8 cellular contexts compared by ENCODE assay signal in the genomic region with DNA sequence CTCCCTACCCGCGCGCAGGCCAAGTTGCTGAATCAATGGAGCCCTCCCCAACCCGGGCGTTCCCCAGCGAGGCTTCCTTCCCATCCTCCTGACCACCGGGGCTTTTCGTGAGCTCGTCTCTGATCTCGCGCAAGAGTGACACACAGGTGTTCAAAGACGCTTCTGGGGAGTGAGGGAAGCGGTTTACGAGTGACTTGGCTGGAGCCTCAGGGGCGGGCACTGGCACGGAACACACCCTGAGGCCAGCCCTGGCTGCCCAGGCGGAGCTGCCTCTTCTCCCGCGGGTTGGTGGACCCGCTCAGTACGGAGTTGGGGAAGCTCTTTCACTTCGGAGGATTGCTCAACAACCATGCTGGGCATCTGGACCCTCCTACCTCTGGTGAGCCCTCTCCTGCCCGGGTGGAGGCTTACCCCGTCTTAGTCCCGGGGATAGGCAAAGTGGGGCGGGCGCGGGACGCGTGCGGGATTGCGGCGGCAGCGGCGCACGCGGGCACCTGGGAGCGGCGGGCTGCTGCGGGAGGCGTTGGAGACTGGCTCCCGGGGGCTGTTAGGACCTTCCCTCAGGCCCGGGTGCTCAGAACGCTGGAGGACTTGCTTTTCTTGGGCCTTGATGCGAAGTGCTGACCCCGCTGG. TPM values are rescaled to one million over a fixed set of nuclear protein-coding genes. Genes with fewer than 3 reads are reported as not detected.
DNase-seq lines count a peak whose midpoint lies in the region; ATAC-seq and TF ChIP-seq lines count a peak whose summit lies in the region.

FAS (plus strand) TSS at position 271 of the 633 bp plus-strand sequence; CDS start at position 350, 79 bp downstream.

- CTCF ChIA-PET in HEK293T (lab: Yijun Ruan, JAX), result interaction anchor here (1.1 to 4.0 kb wide), 2 partner anchors 57 to 155 kb away, joined by 6 to 24 read pairs; no protein-coding TSS in a partner anchor

- TF ChIP-seq POLR2A in NB4 (IDR thresholded peaks at IDR 0.05; ENCODE audit: extremely low read depth, insufficient read length), result peak; percentile 55

- POLR2A ChIA-PET in HEK293T (lab: Yijun Ruan, JAX), result interaction anchor here (0.6 to 1.6 kb wide), 7 partner anchors 8 to 217 kb away, joined by 3 to 4 read pairs (median 3); no protein-coding TSS in a partner anchor

- DNase-seq in GM12865 (ENCODE audit: low read depth) (peak; percentile 94), HEK293T (ENCODE audit: extremely low spot score) (peak; percentile 32), NB4 (ENCODE audit: low read depth) (peak; percentile 91), dorsolateral prefrontal cortex (peak in 7 of 10 donors; percentile 16 to 65 (median 40)), lung (ENCODE audit: low spot score) (peak; percentile 83), NCI-H82 (lab: John Stamatoyannopoulos, UW) (no peak)
- peak; percentile 78 to 80 for DNase-seq in activated CD4-positive, alpha-beta T cell treated with anti-CD3 and anti-CD28 coated beads, Interleukin-2, amount 50 U/mL, for 4 hours
- DNase-seq in stimulated activated CD4-positive, alpha-beta T cell treated with anti-CD3 and anti-CD28 coated beads, TNF-alpha, amount 100 ng/mL, for 48 hours (ENCODE audit: low read depth in 3 of 3), result peak; percentile 55 to 71 (median 67)

- H3K4me1 ChIP-seq in lung (ENCODE audit: control insufficient read depth in 2 of 2, insufficient read depth in 2 of 2, low read length in 2 of 2), result peaks cover 0 to 4% of the 10 kb centered on the region in 2 donors

- TF ChIP-seq CTCF in GM12865 (IDR thresholded peaks at IDR 0.05; ENCODE audit: insufficient read depth, low read depth, low read length, missing control alignments) (no peak), NB4 (IDR thresholded peaks at IDR 0.05; ENCODE audit: low read depth, low read length) (no peak), dorsolateral prefrontal cortex (IDR thresholded peaks at IDR 0.05 in 54 of 56, conservative IDR thresholded peaks at IDR 0.05 in 2 of 56; ENCODE audit: low read depth in 1 of 56, partially characterized antibody in 56 of 56) (peak in 4 of 56 donors; percentile 3 to 6 (median 5)), lung (IDR thresholded peaks at IDR 0.05; ENCODE audit: control extremely low read depth, extremely low read depth) (no peak)

- H3K27me3 ChIP-seq in dorsolateral prefrontal cortex (no peaks in the 10 kb centered on the region), lung (ENCODE audit: control insufficient read depth, insufficient read depth) (no peaks in the 10 kb centered on the region)

- H3K9me3 ChIP-seq in lung (ENCODE audit: control insufficient read depth in 2 of 2, insufficient read depth in 1 of 2, low read length in 1 of 2), result no peaks in the 10 kb centered on the region

- WGBS in lung, 2 donors, result 0% methylated on average over 46 of the region's 46 CpGs

- H3K27ac ChIP-seq in dorsolateral prefrontal cortex, result peak within 1 kb of the TSS; percentile 36 to 97 (median 89)
- H3K27ac ChIP-seq in lung (ENCODE audit: low read depth in 1 of 2, low read length in 1 of 2), result peak within 1 kb of the TSS; percentile 88 to 99

- H3K36me3 ChIP-seq in lung (ENCODE audit: control insufficient read depth in 2 of 2, insufficient read depth in 2 of 2, low read length in 2 of 2), result no peaks in the 10 kb centered on the region

- peak; percentile 85 for ATAC-seq in lung (ENCODE audit: insufficient read depth, low FRiP score)

- intact Hi-C loops in dorsolateral prefrontal cortex (cut with DNase I), result loop anchor here (2.0 to 10.0 kb wide), 2 partner anchors 56 to 126 kb away; no protein-coding TSS in a partner anchor

- H3K4me3 ChIP-seq in GM12865 (ENCODE audit: low read depth, low read length), result peak within 1 kb of the TSS; percentile 97
- peak within 1 kb of the TSS; percentile 94 for H3K4me3 ChIP-seq in NB4 (ENCODE audit: low read depth, low read length)
- peak within 1 kb of the TSS; percentile 63 to 94 (median 82) for H3K4me3 ChIP-seq in dorsolateral prefrontal cortex
- H3K4me3 ChIP-seq in lung, result peak within 1 kb of the TSS; percentile 85

TF ChIP-seq in HEK293T, 16 proteins besides CTCF, POLR2A, EP300 and RAD21:
- TF ChIP-seq CTBP1 (IDR thresholded peaks at IDR 0.05; ENCODE audit: borderline replicate concordance) (no peak), ZNF384 (IDR thresholded peaks at IDR 0.05) (no peak), L3MBTL2 (conservative IDR thresholded peaks at IDR 0.05) (peak; percentile 68), SP1 (IDR thresholded peaks at IDR 0.05) (no peak)
TF ChIP-seq in HEK293T: peak in this region for 1.

RNA-seq across cellular contexts. Expression of gene FAS, which starts in this region (rescaled TPM):
- total RNA-seq in dorsolateral prefrontal cortex (10 to 100 TPM in 77 of 120 experiments, 1 to 10 TPM in 43; 3.2 to 28.4 (median 12.1) TPM), lung (10 to 100 TPM; 35.1 to 74.7 TPM)
- polyA plus RNA-seq in lung, result 10 to 100 TPM; 10.5 to 37.5 TPM
